Comparison of ENCODE assay signal across 8 cellular contexts in the genomic region with DNA sequence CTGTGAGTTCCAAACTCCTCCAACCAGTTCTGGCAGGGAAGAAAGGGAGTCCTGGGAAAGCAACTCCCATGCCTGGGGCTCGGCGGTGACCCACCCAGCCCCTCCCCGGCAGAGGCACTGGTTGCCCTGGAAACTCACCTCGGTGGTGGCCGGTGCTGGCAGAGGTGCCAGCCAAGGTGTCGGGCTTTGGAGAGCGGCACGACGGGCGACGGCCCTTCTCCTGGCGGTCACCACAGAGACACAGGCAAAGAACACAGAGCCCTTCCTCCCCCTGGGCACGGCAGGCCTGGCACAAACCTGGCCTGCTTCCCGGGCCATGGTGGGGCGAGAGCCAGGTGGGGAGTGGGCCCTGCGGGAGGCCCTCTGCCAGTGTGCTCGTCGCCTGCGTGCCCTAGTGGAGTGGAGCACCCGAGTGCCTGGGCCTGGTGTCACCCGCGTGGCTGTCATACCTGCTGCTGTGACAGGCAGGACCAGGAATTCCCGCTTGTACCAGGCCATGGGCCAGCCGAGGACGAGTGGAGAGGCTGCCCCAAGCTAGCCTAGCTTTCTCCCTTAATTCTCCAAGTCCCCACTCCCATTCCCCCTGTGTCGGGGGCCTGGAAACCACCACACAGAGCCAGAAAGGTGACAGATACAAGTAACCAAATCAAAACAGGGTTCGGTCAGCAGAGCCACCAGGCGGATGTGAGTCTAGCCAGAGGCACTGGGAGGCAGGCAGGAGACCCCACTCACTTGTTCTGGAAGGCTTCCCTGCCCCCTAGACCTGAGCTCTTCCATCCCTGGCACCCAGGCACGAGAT. TPM values are rescaled to one million over a fixed set of nuclear protein-coding genes. Genes with fewer than 3 reads are reported as not detected.
DNase-seq lines count a peak whose midpoint lies in the region; ATAC-seq and TF ChIP-seq lines count a peak whose summit lies in the region.

No MANE protein-coding gene starts in this region.

- no peak for TF ChIP-seq CTCF in mucosa of descending colon (IDR thresholded peaks at IDR 0.05)

- DNase-seq in C1 segment of cervical spinal cord (lab: John Stamatoyannopoulos, UW), result peak in 11 of 14 donors; percentile 22 to 82 (median 44)
- DNase-seq in NCI-H1092 (lab: John Stamatoyannopoulos, UW), result peak; percentile 20
- DNase-seq in cerebellum (ENCODE audit: low spot score), result peak; percentile 48
- peak in 2 of 3 donors; percentile 4 to 33 for DNase-seq in mucosa of descending colon
- DNase-seq in germinal center (ENCODE audit: low spot score), result no peak

- H3K36me3 ChIP-seq in mucosa of descending colon (ENCODE audit: low read depth), result no peaks in the 10 kb centered on the region

- intact Hi-C loops in mucosa of descending colon (cut with DNase I, micrococcal nuclease), result no loop called here

- H3K4me1 ChIP-seq in mucosa of descending colon (ENCODE audit: low read depth), result peaks cover 42% of the 10 kb centered on the region

- H3K9me3 ChIP-seq in mucosa of descending colon, result no peaks in the 10 kb centered on the region

- no peak overlapping the region for H3K4me3 ChIP-seq in mucosa of descending colon

- no peak for ATAC-seq in mucosa of descending colon
- no peak for ATAC-seq in HG03469 (IDR thresholded peaks at IDR 0.05; ENCODE audit: unreplicated experiment)
- no peak for ATAC-seq in HG03139 (IDR thresholded peaks at IDR 0.05; ENCODE audit: unreplicated experiment)
- no peak for ATAC-seq in GM18907 (IDR thresholded peaks at IDR 0.05; ENCODE audit: unreplicated experiment)

RNA-seq across cellular contexts. Expression of a gene that starts 8.2 kb away (rescaled TPM):
- total RNA-seq in cerebellum (83.9 TPM), mucosa of descending colon (10 to 100 TPM; 38.3 to 59.4 (median 44.2) TPM)

RNA-seq across cellular contexts. Expression of a gene that starts 34.5 kb away (rescaled TPM):
- total RNA-seq in cerebellum, result 3.0 TPM
- total RNA-seq in mucosa of descending colon, result 10 to 100 TPM in 1 of 3 donors, 1 to 10 TPM in 2; 4.3 to 14.0 (median 8.6) TPM
